In the genomic region with DNA sequence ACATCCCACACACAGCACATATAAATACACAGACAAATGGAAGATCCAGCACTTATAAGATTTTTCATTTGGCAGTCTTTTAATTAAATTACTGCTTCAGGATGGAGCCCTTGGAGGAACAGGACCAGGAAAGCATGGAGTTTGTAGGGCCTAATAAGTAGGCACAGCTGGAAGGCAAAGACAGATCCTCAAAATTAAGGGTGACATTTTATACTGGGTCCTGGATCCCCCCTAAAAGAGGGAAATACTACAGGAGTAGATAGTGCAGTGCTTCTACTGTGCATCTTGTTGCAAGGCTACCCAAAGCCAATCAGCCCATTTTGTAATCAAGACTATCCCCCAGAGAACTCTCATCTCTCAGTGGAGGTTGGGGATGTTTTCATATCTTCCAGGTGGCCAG, we compare ENCODE assay signal across 26 cellular contexts.
"Had no signal": no experiment of that assay in that cellular context is flagged by ENCODE, and none has a peak within 500 bp of the region (broad histone marks: within the 10 kb centered on the region; RNA-seq: fewer than 3 reads in every experiment).

No MANE protein-coding gene starts in this region.

- H3K27me3 Mint-ChIP-seq: activated CD4-positive, alpha-beta memory T cell treated with anti-CD3 and anti-CD28 coated beads, Interleukin-2, amount 10 ng/mL, durations not matched to agents 7 days and 5 days; activated CD4-positive, alpha-beta T cell treated with anti-CD3 and anti-CD28 coated beads for 36 hours; activated CD4-positive, alpha-beta T cell treated with anti-CD3 and anti-CD28 coated beads, Interleukin-2, amount 10 ng/mL, durations not matched to agents 24 days and 14 days; activated naive CD8-positive, alpha-beta T cell; activated T-cell treated with anti-CD3 and anti-CD28 coated beads, Interleukin-2, amount 50 U/mL, for 24 hours had no signal

- H3K9me3 ChIP-seq: colonic mucosa had no signal

- H3K79me2 ChIP-seq: hepatocyte had no signal

- H3K4me1 Mint-ChIP-seq: activated CD4-positive, alpha-beta memory T cell treated with anti-CD3 and anti-CD28 coated beads, Interleukin-2, amount 10 ng/mL, durations not matched to agents 7 days and 5 days; activated CD4-positive, alpha-beta T cell treated with anti-CD3 and anti-CD28 coated beads for 36 hours; activated CD4-positive, alpha-beta T cell treated with anti-CD3 and anti-CD28 coated beads, Interleukin-2, amount 10 ng/mL, durations not matched to agents 24 days and 14 days had no signal

- H2AFZ ChIP-seq: hepatocyte had no signal

- H3K27ac ChIP-seq: body of pancreas, colonic mucosa, esophagus muscularis mucosa, gastroesophageal sphincter, heart right ventricle, hepatocyte had no signal

- H3K27ac Mint-ChIP-seq: activated CD4-positive, alpha-beta memory T cell treated with anti-CD3 and anti-CD28 coated beads, Interleukin-2, amount 10 ng/mL, durations not matched to agents 7 days and 5 days; activated CD4-positive, alpha-beta T cell treated with anti-CD3 and anti-CD28 coated beads for 36 hours; activated CD4-positive, alpha-beta T cell treated with anti-CD3 and anti-CD28 coated beads, Interleukin-2, amount 10 ng/mL, durations not matched to agents 24 days and 14 days; activated naive CD8-positive, alpha-beta T cell; activated T-cell treated with anti-CD3 and anti-CD28 coated beads, Interleukin-2, amount 50 U/mL, for 24 hours; activated T-cell treated with anti-CD3 and anti-CD28 coated beads, Interleukin-2, amount 50 U/mL, for 72 hours had no signal

- H3K36me3 Mint-ChIP-seq: activated naive CD8-positive, alpha-beta T cell had no signal

- DNase-seq: activated CD4-positive, alpha-beta memory T cell treated with anti-CD3 and anti-CD28 coated beads, Interleukin-2, amount 10 ng/mL, durations not matched to agents 7 days and 5 days; activated CD4-positive, alpha-beta T cell treated with anti-CD3 and anti-CD28 coated beads for 36 hours; activated CD4-positive, alpha-beta T cell treated with anti-CD3 and anti-CD28 coated beads, Interleukin-2, amount 10 ng/mL, durations not matched to agents 24 days and 14 days; activated CD4-positive, CD25-positive, alpha-beta regulatory T cell; activated CD4-positive, CD25-positive, alpha-beta regulatory T cell treated with anti-CD3 and anti-CD28 coated beads, Interleukin-2, amount 50 U/mL, for 72 hours; activated CD8-positive, alpha-beta memory T cell treated with anti-CD3 and anti-CD28 coated beads, Interleukin-2, amount 50 U/mL, for 48 hours; activated gamma-delta T cell treated with Interleukin-2 at 50 U/mL for 16 hours; activated naive CD4-positive, alpha-beta T cell treated with anti-CD3 and anti-CD28 coated beads, Interleukin-2, amount 50 U/mL, for 16 hours; activated naive CD4-positive, alpha-beta T cell treated with Interleukin-2 at 50 U/mL for 16 hours; activated T-cell treated with anti-CD3 and anti-CD28 coated beads for 4 hours; activated T-cell treated with anti-CD3 and anti-CD28 coated beads, Interleukin-2, amount 50 U/mL, for 24 hours; activated T-cell treated with anti-CD3 and anti-CD28 coated beads, Interleukin-2, amount 50 U/mL, for 72 hours; amygdala; aorta; body of pancreas; caudate nucleus; colonic mucosa; effector CD8-positive, alpha-beta T cell; erythroblast; foreskin melanocyte; heart right ventricle; T-helper 2 cell had no signal

- H3K4me2 ChIP-seq: hepatocyte had no signal

- H3K36me3 ChIP-seq: colonic mucosa, esophagus muscularis mucosa, gastroesophageal sphincter, heart right ventricle had no signal

- H3K27me3 ChIP-seq: body of pancreas, colonic mucosa, esophagus muscularis mucosa, gastroesophageal sphincter, heart right ventricle, hepatocyte had no signal

- H3K4me1 ChIP-seq: body of pancreas, colonic mucosa, esophagus muscularis mucosa, gastroesophageal sphincter, heart right ventricle had no signal

- ATAC-seq: activated CD4-positive, alpha-beta T cell treated with anti-CD3 and anti-CD28 coated beads for 36 hours; activated T-cell treated with anti-CD3 and anti-CD28 coated beads, Interleukin-2, amount 50 U/mL, for 72 hours; body of pancreas; gastroesophageal sphincter; heart right ventricle had no signal

- H3K4me3 Mint-ChIP-seq: activated CD4-positive, alpha-beta memory T cell treated with anti-CD3 and anti-CD28 coated beads, Interleukin-2, amount 10 ng/mL, durations not matched to agents 7 days and 5 days; activated CD4-positive, alpha-beta T cell treated with anti-CD3 and anti-CD28 coated beads for 36 hours; activated CD4-positive, alpha-beta T cell treated with anti-CD3 and anti-CD28 coated beads, Interleukin-2, amount 10 ng/mL, durations not matched to agents 24 days and 14 days; activated naive CD8-positive, alpha-beta T cell; activated T-cell treated with anti-CD3 and anti-CD28 coated beads, Interleukin-2, amount 50 U/mL, for 24 hours; activated T-cell treated with anti-CD3 and anti-CD28 coated beads, Interleukin-2, amount 50 U/mL, for 72 hours had no signal

- H3K4me3 ChIP-seq: body of pancreas, colonic mucosa, esophagus muscularis mucosa, gastroesophageal sphincter, heart right ventricle, hepatocyte had no signal
